17 cellular contexts compared by ENCODE assay signal in genomic region chr2:45591073-45591472, GRCh38. TPM values are rescaled to one million over a fixed set of nuclear protein-coding genes. Genes with fewer than 3 reads are reported as not detected.
DNase-seq lines count a peak whose midpoint lies in the region; ATAC-seq, FAIRE-seq and TF ChIP-seq lines count a peak whose summit lies in the region.
"Had no signal": no experiment of that assay in that cellular context is flagged by ENCODE, and none has a peak within 500 bp of the region (broad histone marks: within the 10 kb centered on the region; RNA-seq: fewer than 3 reads in every experiment).

No MANE protein-coding gene starts in this region.

- in situ Hi-C loops in K562 (cut with MboI), result no loop called here

- no peaks in the 10 kb centered on the region for H3K9me3 ChIP-seq in K562 (replicated peaks; ENCODE audit: control insufficient read depth, insufficient read depth, low read depth, low read length)

- no TSS peak for BruUV-seq in K562 (replicated peaks; lab: Mats Ljungman, UMichigan)

- POLR2A ChIA-PET in K562 (lab: Yijun Ruan, JAX), result no interaction called here

- no peak overlapping the region for H2AFZ ChIP-seq in K562 (ENCODE audit: low read depth, low read length)

- peaks cover 56% of the 10 kb centered on the region for H3K79me2 ChIP-seq in K562 (ENCODE audit: control insufficient read depth, insufficient read depth, low read length)

- H3K36me3 ChIP-seq in K562 (ENCODE audit: control insufficient read depth, insufficient read depth, low read length), result peaks cover 53% of the 10 kb centered on the region; the same call in 2 of the 3 replicates

- peak overlapping the region; percentile 52; the same call in 1 of the 3 replicates for H3K27ac ChIP-seq in K562 (ENCODE audit: extremely low read depth, low read depth, low read length)

- intact Hi-C loops in K562 (cut with micrococcal nuclease), result no loop called here

- H3K4me3 ChIP-seq in K562, result no peak overlapping the region

- TF ChIP-seq RAD21 in K562 (CRISPR knock-in tag; conservative IDR thresholded peaks at IDR 0.05 in 1 of 2, IDR thresholded peaks at IDR 0.05 in 1 of 2), result no peak

- CTCF ChIA-PET in K562 (lab: Yijun Ruan, JAX; ENCODE audit: low intra/inter-chr PET ratio), result no interaction called here

- no peak for TF ChIP-seq CTCF in K562 (IDR thresholded peaks at IDR 0.05 in 2 of 3, conservative IDR thresholded peaks at IDR 0.05 in 1 of 3; ENCODE audit: insufficient read depth in 2 of 3, low read depth in 1 of 3, low read length in 3 of 3)

- ATAC-seq in K562, result peak; percentile 57
- no peak for ATAC-seq in HG03520 (IDR thresholded peaks at IDR 0.05; ENCODE audit: unreplicated experiment)
- ATAC-seq: CD8-positive, alpha-beta T cell had no signal

- no peaks in the 10 kb centered on the region for H3K9me1 ChIP-seq in K562 (ENCODE audit: control insufficient read depth, insufficient read depth, low read length)

- no peak overlapping the region for H3K9ac ChIP-seq in K562 (ENCODE audit: insufficient read depth in 1 of 2, low read depth in 2 of 2, low read length in 2 of 2)

- no peak for TF ChIP-seq POLR2A in K562 (conservative IDR thresholded peaks at IDR 0.05)

- H3K4me2 ChIP-seq in K562 (ENCODE audit: insufficient read depth, low read length), result no peak overlapping the region

- no peaks in the 10 kb centered on the region for H4K20me1 ChIP-seq in K562 (replicated peaks; ENCODE audit: control insufficient read depth, insufficient read depth, low read length)

- WGBS in K562 (ENCODE audit: insufficient coverage, low coverage, missing lambda C conversion rate), result 14% methylated on average over 1 of the region's 1 CpG

- DNase-seq in ELR (ENCODE audit: low read depth), result peak; percentile 24
- peak; percentile 24 for DNase-seq in HT1080 (ENCODE audit: low read depth)
- DNase-seq in K562 (ENCODE audit: extremely low read depth in 1 of 4, low spot score in 3 of 4), result peak in 1 of 4 experiments; percentile 41
- peak; percentile 39 for DNase-seq in fibroblast of peridontal ligament (ENCODE audit: extremely low read depth)
- DNase-seq in GOT3 (lab: John Stamatoyannopoulos, UW), result no peak
- no peak for DNase-seq in activated effector memory CD4-positive, alpha-beta T cell treated with anti-CD3 and anti-CD28 coated beads, Interleukin-2, amount 50 U/mL, for 16 hours
- no peak for DNase-seq in urothelium cell line (ENCODE audit: low spot score)
- DNase-seq: CD8-positive, alpha-beta T cell; COR-L47; DMS153; DMS79 treated with DMSO at 0.1 percent for 48 hours; GF-D8; H7; KG1 had no signal

- peaks cover 3 to 29% of the 10 kb centered on the region in 2 experiments; a peak in 4 of 5 replicates for H3K4me1 ChIP-seq in K562 (replicated peaks in 1 of 2; ENCODE audit: control insufficient read depth in 2 of 2, insufficient read depth in 2 of 2, low read length in 2 of 2)

- H3K27me3 ChIP-seq in K562 (ENCODE audit: control insufficient read depth in 2 of 2, insufficient read depth in 2 of 2, low read length in 2 of 2), result no peaks in the 10 kb centered on the region

- TF ChIP-seq EP300 in K562 (IDR thresholded peaks at IDR 0.05; ENCODE audit: low read length), result no peak

- FAIRE-seq in K562 (lab: Jason Lieb, UNC) (peak; percentile 71), urothelium cell line (lab: Jason Lieb, UNC) (no peak)
- FAIRE-seq: D721Med, GM19239 had no signal

TF ChIP-seq in K562, 482 proteins besides CTCF, POLR2A, EP300 and RAD21 (continues in another document):
- TF ChIP-seq BACH1 (tag; IDR thresholded peaks at IDR 0.05), result no peak
- TF ChIP-seq SMARCA4 (IDR thresholded peaks at IDR 0.05), result 0 out of 2 replicates have a peak, but pooled peaks have one; percentile 28
- peak; percentile 60; the same call in 1 of the 2 replicates for TF ChIP-seq JUND (IDR thresholded peaks at IDR 0.05; ENCODE audit: borderline replicate concordance, low read depth, low read length)
- no peak for TF ChIP-seq JUND (tag; IDR thresholded peaks at IDR 0.05; ENCODE audit: borderline replicate concordance, low read depth, low read length)
- TF ChIP-seq KDM1A (IDR thresholded peaks at IDR 0.05), result peak in 1 of 2 experiments; percentile 30; a peak in 1 of 4 replicates
- no peak for TF ChIP-seq SIRT6 (IDR thresholded peaks at IDR 0.05; ENCODE audit: low read depth, low read length)
- peak; percentile 30; the same call in 1 of the 2 replicates for TF ChIP-seq ARID1B (IDR thresholded peaks at IDR 0.05)
- TF ChIP-seq TAF15 (IDR thresholded peaks at IDR 0.05; ENCODE audit: low read depth, low read length), result no peak
- no peak for TF ChIP-seq COPS2 (conservative IDR thresholded peaks at IDR 0.05)
- TF ChIP-seq C11orf30 (IDR thresholded peaks at IDR 0.05; ENCODE audit: low read depth), result peak; percentile 90
- TF ChIP-seq ZNF584 (CRISPR knock-in tag; IDR thresholded peaks at IDR 0.05; ENCODE audit: low read depth), result no peak
- TF ChIP-seq GATAD2A (IDR thresholded peaks at IDR 0.05), result no peak
- TF ChIP-seq DPF2 (IDR thresholded peaks at IDR 0.05), result peak; percentile 59
- TF ChIP-seq ZNF316 (IDR thresholded peaks at IDR 0.05), result peak; percentile 94
- peak; percentile 60; the same call in 1 of the 2 replicates for TF ChIP-seq MAFF (IDR thresholded peaks at IDR 0.05; ENCODE audit: low read length)
- 0 out of 2 replicates have a peak, but pooled peaks have one; percentile 7 for TF ChIP-seq CREM (IDR thresholded peaks at IDR 0.05; ENCODE audit: low read depth)
- TF ChIP-seq, protein P1, sequence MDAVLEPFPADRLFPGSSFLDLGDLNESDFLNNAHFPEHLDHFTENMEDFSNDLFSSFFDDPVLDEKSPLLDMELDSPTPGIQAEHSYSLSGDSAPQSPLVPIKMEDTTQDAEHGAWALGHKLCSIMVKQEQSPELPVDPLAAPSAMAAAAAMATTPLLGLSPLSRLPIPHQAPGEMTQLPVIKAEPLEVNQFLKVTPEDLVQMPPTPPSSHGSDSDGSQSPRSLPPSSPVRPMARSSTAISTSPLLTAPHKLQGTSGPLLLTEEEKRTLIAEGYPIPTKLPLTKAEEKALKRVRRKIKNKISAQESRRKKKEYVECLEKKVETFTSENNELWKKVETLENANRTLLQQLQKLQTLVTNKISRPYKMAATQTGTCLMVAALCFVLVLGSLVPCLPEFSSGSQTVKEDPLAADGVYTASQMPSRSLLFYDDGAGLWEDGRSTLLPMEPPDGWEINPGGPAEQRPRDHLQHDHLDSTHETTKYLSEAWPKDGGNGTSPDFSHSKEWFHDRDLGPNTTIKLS (IDR thresholded peaks at IDR 0.05; ENCODE audit: borderline replicate concordance, low read depth), result no peak
- no peak for TF ChIP-seq ZFP1 (CRISPR knock-in tag; IDR thresholded peaks at IDR 0.05)
- TF ChIP-seq, protein P2, sequence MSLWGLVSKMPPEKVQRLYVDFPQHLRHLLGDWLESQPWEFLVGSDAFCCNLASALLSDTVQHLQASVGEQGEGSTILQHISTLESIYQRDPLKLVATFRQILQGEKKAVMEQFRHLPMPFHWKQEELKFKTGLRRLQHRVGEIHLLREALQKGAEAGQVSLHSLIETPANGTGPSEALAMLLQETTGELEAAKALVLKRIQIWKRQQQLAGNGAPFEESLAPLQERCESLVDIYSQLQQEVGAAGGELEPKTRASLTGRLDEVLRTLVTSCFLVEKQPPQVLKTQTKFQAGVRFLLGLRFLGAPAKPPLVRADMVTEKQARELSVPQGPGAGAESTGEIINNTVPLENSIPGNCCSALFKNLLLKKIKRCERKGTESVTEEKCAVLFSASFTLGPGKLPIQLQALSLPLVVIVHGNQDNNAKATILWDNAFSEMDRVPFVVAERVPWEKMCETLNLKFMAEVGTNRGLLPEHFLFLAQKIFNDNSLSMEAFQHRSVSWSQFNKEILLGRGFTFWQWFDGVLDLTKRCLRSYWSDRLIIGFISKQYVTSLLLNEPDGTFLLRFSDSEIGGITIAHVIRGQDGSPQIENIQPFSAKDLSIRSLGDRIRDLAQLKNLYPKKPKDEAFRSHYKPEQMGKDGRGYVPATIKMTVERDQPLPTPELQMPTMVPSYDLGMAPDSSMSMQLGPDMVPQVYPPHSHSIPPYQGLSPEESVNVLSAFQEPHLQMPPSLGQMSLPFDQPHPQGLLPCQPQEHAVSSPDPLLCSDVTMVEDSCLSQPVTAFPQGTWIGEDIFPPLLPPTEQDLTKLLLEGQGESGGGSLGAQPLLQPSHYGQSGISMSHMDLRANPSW (CRISPR knock-in tag; IDR thresholded peaks at IDR 0.05), result no peak
- no peak for TF ChIP-seq E2F4 (CRISPR knock-in tag; IDR thresholded peaks at IDR 0.05; ENCODE audit: low read depth)

RNA-seq across cellular contexts. Expression of gene SRBD1, which starts 20.0 kb away (rescaled TPM):
- total RNA-seq in HT1080 (2014; rRNA removed; shearing (Covaris generic)), result 17.0 and 19.0 TPM in 2 replicates
- 13.4 and 14.0 TPM in 2 replicates for polyA plus RNA-seq in HT1080 (2015; cell fraction: cytosol; rRNA removed)
- 21.1 and 30.2 TPM in 2 replicates for polyA plus RNA-seq in HT1080 (2015; cell fraction: nucleus; rRNA removed)
- total RNA-seq in K562 (2011; cell fraction: chromatin; rRNA removed; ENCODE audit: low replicate concordance), result 17.6 and 65.7 TPM in 2 replicates
- total RNA-seq in K562 (2011; cell fraction: nucleolus; rRNA removed), result 9.3 and 12.1 TPM in 2 replicates
- total RNA-seq in K562 (2011; cell fraction: nucleoplasm; rRNA removed), result 18.6 and 21.4 TPM in 2 replicates
- total RNA-seq in K562 (2014; rRNA removed) (14.7 and 16.1 TPM in 2 replicates), K562 (2014; rRNA removed; fragmentation: Illumina TruSeq; extraction: Trizol) (23.2 and 28.0 TPM in 2 replicates), K562 (2015; rRNA removed; fragmentation: Illumina TruSeq; extraction: Trizol) (19.5 and 21.3 TPM in 2 replicates), K562 (2021) (13.0 and 14.6 TPM in 2 replicates)
- polyA plus RNA-seq in K562 (2011; rRNA removed) (9.4 and 12.6 TPM in 2 replicates), K562 (2014; fragmentation: Illumina TruSeq; extraction: Trizol) (12.5 and 15.5 TPM in 2 replicates), K562 (2014; fragmentation: Nextera tagmentation; extraction: Ambion mirVana) (10 to 100 TPM in 1 of 2 experiments, 1 to 10 TPM in 1; 6.9 to 16.2 TPM), K562 (2014; rRNA removed) (7.8 and 8.3 TPM in 2 replicates)
- 2.2 and 4.4 TPM in 2 replicates for polyA plus RNA-seq in K562 (2011; cell fraction: cytosol; rRNA removed)
- polyA plus RNA-seq in K562 (2011; cell fraction: nucleus; rRNA removed), result 7.7 and 10.2 TPM in 2 replicates
- 8.7 and 10.8 TPM in 2 replicates for polyA plus RNA-seq in K562 (2012)
- 44.2 and 47.9 TPM in 2 replicates for polyA minus RNA-seq in K562 (2011; rRNA and poly(A)+ RNA removed)
- polyA minus RNA-seq in K562 (2011; cell fraction: cytosol; rRNA and poly(A)+ RNA removed), result 8.1 and 12.8 TPM in 2 replicates
- 27.5 and 45.9 TPM in 2 replicates for polyA minus RNA-seq in K562 (2011; cell fraction: nucleus; rRNA and poly(A)+ RNA removed)

Comparison
In these comparisons a context has a peak if more than half of its experiments do, and no peak if none do; other contexts are left out.
1. DNase-seq: peak in ELR (single experiment), HT1080 (single experiment) and fibroblast of peridontal ligament (single experiment); none in GOT3 (single experiment), activated effector memory CD4-positive, alpha-beta T cell treated with anti-CD3 and anti-CD28 coated beads, Interleukin-2, amount 50 U/mL, for 16 hours (single experiment) and urothelium cell line (single experiment).